Comparison of ENCODE assay signal across 27 cellular contexts in genomic region chr1:164061528-164061927, GRCh38.
"Had no signal": no experiment of that assay in that cellular context is flagged by ENCODE, and none has a peak within 500 bp of the region (broad histone marks: within the 10 kb centered on the region; RNA-seq: fewer than 3 reads in every experiment).

No MANE protein-coding gene starts in this region.

- H3K9me3 ChIP-seq: esophagus squamous epithelium, heart right ventricle, left lung, lower lobe of right lung, prostate gland, right atrium auricular region, sigmoid colon, stomach, testis, tibial nerve, upper lobe of left lung, uterus had no signal

- ATAC-seq: effector memory CD8-positive, alpha-beta T cell; heart right ventricle; left cardiac atrium; left lung; natural killer cell treated with Interleukin-12 subunit alpha and Interleukin-12 subunit beta and Interleukin-15 and Interleukin-18, amount 100 ng/mL, for 72 hours had no signal

- H3K4me3 Mint-ChIP-seq: effector memory CD8-positive, alpha-beta T cell; naive B cell; natural killer cell treated with Interleukin-12 subunit alpha and Interleukin-12 subunit beta and Interleukin-15 and Interleukin-18, amount 100 ng/mL, for 72 hours; neural crest cell had no signal

- H2AFZ ChIP-seq: parathyroid adenoma had no signal

- H3K27ac ChIP-seq: esophagus squamous epithelium, heart right ventricle, left lung, lower lobe of right lung, parathyroid adenoma, prostate gland, right atrium auricular region, sigmoid colon, stomach, testis, tibial nerve, upper lobe of left lung, uterus had no signal

- H3K27me3 Mint-ChIP-seq: effector memory CD8-positive, alpha-beta T cell; naive B cell; natural killer cell treated with Interleukin-12 subunit alpha and Interleukin-12 subunit beta and Interleukin-15 and Interleukin-18, amount 100 ng/mL, for 72 hours had no signal

- H3K9me3 Mint-ChIP-seq: neural crest cell had no signal

- H3K4me3 ChIP-seq: esophagus squamous epithelium, heart right ventricle, left lung, lower lobe of right lung, prostate gland, right atrium auricular region, sigmoid colon, stomach, testis, tibial nerve, upper lobe of left lung, uterus had no signal

- H3K4me1 Mint-ChIP-seq: naive B cell, neural crest cell had no signal

- H3K9ac ChIP-seq: parathyroid adenoma had no signal

- H3K36me3 Mint-ChIP-seq: naive B cell; natural killer cell treated with Interleukin-12 subunit alpha and Interleukin-12 subunit beta and Interleukin-15 and Interleukin-18, amount 100 ng/mL, for 72 hours had no signal

- DNase-seq: caudate nucleus; cerebellar nuclear complex; cortex of kidney; effector memory CD8-positive, alpha-beta T cell; erythroblast; esophagus squamous epithelium; foreskin melanocyte; glutamatergic neuron; heart right ventricle; hippocampal formation; left cardiac atrium; lower lobe of right lung; naive B cell; sigmoid colon; stimulated activated CD4-positive, alpha-beta T cell treated with anti-CD3 and anti-CD28 coated beads, Interleukin-4, amount 100 ng/mL, for 4 hours; stimulated activated naive CD4-positive, alpha-beta T cell treated with Interleukin-2 at 50 U/mL for 16 hours; stomach; testis; uterus had no signal

- H3K36me3 ChIP-seq: esophagus squamous epithelium, heart right ventricle, left lung, lower lobe of right lung, prostate gland, right atrium auricular region, sigmoid colon, stomach, tibial nerve, upper lobe of left lung, uterus had no signal

- H3K27ac Mint-ChIP-seq: effector memory CD8-positive, alpha-beta T cell; naive B cell; natural killer cell treated with Interleukin-12 subunit alpha and Interleukin-12 subunit beta and Interleukin-15 and Interleukin-18, amount 100 ng/mL, for 72 hours had no signal

- H3K4me1 ChIP-seq: esophagus squamous epithelium, left lung, lower lobe of right lung, parathyroid adenoma, prostate gland, right atrium auricular region, sigmoid colon, stomach, testis, tibial nerve, upper lobe of left lung, uterus had no signal

- H3K27me3 ChIP-seq: esophagus squamous epithelium, heart right ventricle, left lung, right atrium auricular region, sigmoid colon, stomach, testis, tibial nerve, upper lobe of left lung, uterus had no signal
